In genomic region chr19:51887522-51888498, GRCh38 we compare ENCODE assay signal across 8 cellular contexts. TPM values are rescaled to one million over a fixed set of nuclear protein-coding genes. Genes with fewer than 3 reads are reported as not detected.
DNase-seq lines count a peak whose midpoint lies in the region; ATAC-seq and TF ChIP-seq lines count a peak whose summit lies in the region.

ZNF577 (minus strand) TSS chr19:51887951; CDS start chr19:51880382, 7,569 bp downstream.

- 2 to 4% methylated on average over 56 of the region's 56 CpGs for WGBS in heart right ventricle, 2 donors

- TF ChIP-seq CTCF in heart right ventricle (IDR thresholded peaks at IDR 0.05) (no peak), osteocyte (IDR thresholded peaks at IDR 0.05) (no peak)

- H3K4me3 ChIP-seq in heart right ventricle = peak within 1 kb of the TSS; percentile 55 to 95 (median 77)

- intact Hi-C loops in heart right ventricle (cut with DNase I) = loop anchor here in 2 of 10 donors (5.0 to 10.0 kb wide), 2 partner anchors 94 to 97 kb away; partner anchors contain the start of gene ZNF350 (in 1 of the 2)

- H3K36me3 Mint-ChIP-seq in T-helper 1 cell treated with Interleukin-12 subunit alpha and Interleukin-12 subunit beta and Interleukin-4 antibody, amounts not matched to agents 30 μg/mL and 1 μg/mL, for 36 hours (ENCODE audit: low read depth) = peaks cover 63% of the 10 kb centered on the region
- peaks cover 32% of the 10 kb centered on the region for H3K36me3 Mint-ChIP-seq in osteocyte (ENCODE audit: unreplicated experiment)

- DNase-seq in heart right ventricle (peak; percentile 91 to 96), osteocyte (ENCODE audit: extremely low spot score, unreplicated experiment) (peak; percentile 96), substantia nigra (lab: John Stamatoyannopoulos, UW) (peak in 48 of 49 donors; percentile 3 to 89 (median 72)), NCI-H1436 treated with DMSO at 0.1 percent for 48 hours (lab: John Stamatoyannopoulos, UW) (no peak), NCI-H1694 treated with DMSO at 0.1 percent for 48 hours (lab: John Stamatoyannopoulos, UW) (no peak)

- peaks cover 0 to 15% (median 10%) of the 10 kb centered on the region in 9 donors for H3K4me1 ChIP-seq in heart right ventricle

- H3K27ac ChIP-seq in angular gyrus (ENCODE audit: low read depth, low read length) (peak within 1 kb of the TSS; percentile 6), heart right ventricle (peak within 1 kb of the TSS in 9 of 10 donors; percentile 73 to 85 (median 79)), substantia nigra (ENCODE audit: low read depth, low read length, poor library complexity, severe bottlenecking) (peak within 1 kb of the TSS; percentile 41)

- H3K9me3 ChIP-seq in heart right ventricle = peaks cover 0 to 100% (median 45%) of the 10 kb centered on the region in 11 donors

- H3K27me3 Mint-ChIP-seq in T-helper 1 cell treated with Interleukin-12 subunit alpha and Interleukin-12 subunit beta and Interleukin-4 antibody, amounts not matched to agents 30 μg/mL and 1 μg/mL, for 36 hours (ENCODE audit: low read depth) = no peaks in the 10 kb centered on the region
- no peaks in the 10 kb centered on the region for H3K27me3 Mint-ChIP-seq in osteocyte (ENCODE audit: unreplicated experiment)

- peaks cover 0 to 50% (median 42%) of the 10 kb centered on the region in 9 donors for H3K36me3 ChIP-seq in heart right ventricle

- H3K27ac Mint-ChIP-seq in T-helper 1 cell treated with Interleukin-12 subunit alpha and Interleukin-12 subunit beta and Interleukin-4 antibody, amounts not matched to agents 30 μg/mL and 1 μg/mL, for 36 hours = no peak within 1 kb of the TSS
- peak within 1 kb of the TSS; percentile 99 for H3K27ac Mint-ChIP-seq in osteocyte (ENCODE audit: unreplicated experiment)

- H3K27me3 ChIP-seq in heart right ventricle = no peaks in the 10 kb centered on the region

- ATAC-seq in GM18502 (IDR thresholded peaks at IDR 0.05; ENCODE audit: poor library complexity, unreplicated experiment) = peak; percentile 70
- peak; percentile 97 to 100 (median 100) for ATAC-seq in heart right ventricle

- H3K4me1 Mint-ChIP-seq in T-helper 1 cell treated with Interleukin-12 subunit alpha and Interleukin-12 subunit beta and Interleukin-4 antibody, amounts not matched to agents 30 μg/mL and 1 μg/mL, for 36 hours (ENCODE audit: low read depth) = no peaks in the 10 kb centered on the region
- H3K4me1 Mint-ChIP-seq in osteocyte (ENCODE audit: unreplicated experiment) = peaks cover 11% of the 10 kb centered on the region

- H3K4me3 Mint-ChIP-seq in T-helper 1 cell treated with Interleukin-12 subunit alpha and Interleukin-12 subunit beta and Interleukin-4 antibody, amounts not matched to agents 30 μg/mL and 1 μg/mL, for 36 hours = peak within 1 kb of the TSS; percentile 50
- H3K4me3 Mint-ChIP-seq in osteocyte (ENCODE audit: unreplicated experiment) = peak within 1 kb of the TSS; percentile 99

- H3K9me3 Mint-ChIP-seq in T-helper 1 cell treated with Interleukin-12 subunit alpha and Interleukin-12 subunit beta and Interleukin-4 antibody, amounts not matched to agents 30 μg/mL and 1 μg/mL, for 36 hours = peaks cover 78% of the 10 kb centered on the region
- H3K9me3 Mint-ChIP-seq in osteocyte (ENCODE audit: unreplicated experiment) = peaks cover 41% of the 10 kb centered on the region

RNA-seq across cellular contexts. Expression of gene ZNF577, which starts in this region (rescaled TPM):
- 10 to 100 TPM in 2 of 10 donors, 1 to 10 TPM in 8; 4.6 to 12.4 (median 8.6) TPM for total RNA-seq in heart right ventricle
- 10 to 100 TPM in 1 of 2 donors, 1 to 10 TPM in 1; 7.6 to 22.8 TPM for polyA plus RNA-seq in heart right ventricle
- total RNA-seq in osteocyte = 15.4 and 21.3 TPM in 2 replicates

Comparison
In these comparisons a context has a peak if more than half of its experiments do, and no peak if none do; other contexts are left out.
1. H3K27ac ChIP-seq: peak in every context shown above with its lines; median percentile 79 in heart right ventricle; 41 in substantia nigra; 6 in angular gyrus.
2. DNase-seq: peak in heart right ventricle (2 of 2), osteocyte (single experiment) and substantia nigra (48 of 49); none in NCI-H1436 treated with DMSO at 0.1 percent for 48 hours (single experiment) and NCI-H1694 treated with DMSO at 0.1 percent for 48 hours (single experiment).